ENCODE assay signal across 6 cellular contexts in the genomic region with DNA sequence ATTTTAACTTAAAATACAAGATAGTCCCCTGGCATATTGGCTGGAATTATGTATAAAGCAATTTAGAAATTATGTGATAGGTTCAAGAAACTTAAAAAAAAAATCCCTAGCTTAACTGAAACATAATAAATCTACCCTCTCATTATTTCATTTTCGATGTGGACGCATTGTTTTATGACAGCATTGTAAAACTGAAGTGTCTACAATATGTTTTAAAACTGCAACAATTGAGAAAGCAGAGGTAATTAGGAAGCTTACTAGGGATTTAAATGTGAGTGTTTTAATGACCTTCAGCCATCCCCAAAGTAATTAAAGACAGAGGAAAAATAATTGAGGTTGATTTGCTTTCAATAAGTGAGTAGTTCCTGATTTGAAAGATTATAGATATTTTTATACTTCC.
"Had no signal": no experiment of that assay in that cellular context is flagged by ENCODE, and none has a peak within 500 bp of the region (broad histone marks: within the 10 kb centered on the region; RNA-seq: fewer than 3 reads in every experiment).

No MANE protein-coding gene starts in this region.

- ATAC-seq: GM23338, HepG2 had no signal

- DNase-seq: H9, HCEC 1CT, KBM-7 had no signal

- H3K27ac ChIP-seq: HL-60 had no signal

- H3K4me3 ChIP-seq: GM23338 had no signal
